In the genomic region with DNA sequence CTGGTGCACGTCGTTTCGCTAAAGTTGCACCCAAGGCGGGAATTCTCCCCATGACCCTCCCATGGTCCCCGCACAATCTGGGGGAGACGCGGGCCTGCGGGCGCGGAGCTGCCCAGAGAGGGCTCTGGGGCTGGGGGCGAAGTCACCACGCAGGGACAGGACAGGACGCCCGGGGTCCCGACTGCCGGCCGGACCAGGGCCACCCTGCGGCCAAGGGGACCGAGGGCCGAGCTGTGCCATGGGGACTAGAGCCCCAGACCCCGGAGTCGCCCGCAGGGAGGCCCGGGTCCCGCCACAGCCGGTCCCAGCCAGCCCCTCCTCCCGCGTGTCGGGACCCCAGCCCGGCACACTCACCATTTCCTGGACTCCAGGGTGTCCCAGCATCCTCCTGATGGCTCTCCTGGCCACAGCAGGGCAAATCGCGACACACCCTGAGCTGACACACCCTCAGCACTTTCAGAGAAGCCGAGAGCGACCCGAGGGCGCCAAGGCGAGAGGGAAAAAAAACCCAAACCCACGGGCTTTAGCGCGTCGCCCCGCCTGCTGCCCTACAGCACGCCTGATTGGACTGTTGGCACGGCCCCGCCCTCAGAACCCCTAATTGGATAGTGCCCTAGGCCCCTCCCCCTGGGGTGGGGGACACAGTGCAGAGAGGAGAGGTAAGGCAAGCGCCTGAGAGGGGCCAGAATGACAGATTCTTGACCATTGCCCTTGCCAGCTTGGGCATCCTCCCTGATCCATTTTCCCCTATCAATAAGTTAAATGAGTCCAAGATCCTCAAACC, we compare ENCODE assay signal across 19 cellular contexts. TPM values are rescaled to one million over a fixed set of nuclear protein-coding genes. Genes with fewer than 3 reads are reported as not detected.
A peak's percentile ranks its signal among the peaks of the same experiment; 100 is the strongest.
DNase-seq lines count a peak whose midpoint lies in the region; ATAC-seq, FAIRE-seq and TF ChIP-seq lines count a peak whose summit lies in the region.
"Had no signal": no experiment of that assay in that cellular context is flagged by ENCODE, and none has a peak within 500 bp of the region (broad histone marks: within the 10 kb centered on the region; RNA-seq: fewer than 3 reads in every experiment).

No MANE protein-coding gene starts in this region.

- H3K27ac Mint-ChIP-seq in WTC11 = no peak overlapping the region
- H3K27ac Mint-ChIP-seq in endothelial cell (ENCODE audit: unreplicated experiment) = no peak overlapping the region

- H3K9me3 ChIP-seq in BLaER1 = peaks cover 88% of the 10 kb centered on the region
- no peaks in the 10 kb centered on the region for H3K9me3 ChIP-seq in HepG2 (ENCODE audit: low read length)

- in situ Hi-C loops in HepG2 (cut with HindIII; ENCODE audit: extremely low pct_ligation_motif_present, low pct_unique_long_range_greater_than_20kb) = no loop called here

- H3K27me3 Mint-ChIP-seq in WTC11 (ENCODE audit: low read depth) (peaks cover 11% of the 10 kb centered on the region), endothelial cell (ENCODE audit: unreplicated experiment) (peaks cover 7% of the 10 kb centered on the region)
- H3K27me3 Mint-ChIP-seq: CD4-positive, CD25-positive, alpha-beta regulatory T cell had no signal

- peaks cover 24% of the 10 kb centered on the region for H3K36me3 Mint-ChIP-seq in WTC11
- H3K36me3 Mint-ChIP-seq in endothelial cell (ENCODE audit: low read depth, unreplicated experiment) = peaks cover 24% of the 10 kb centered on the region

- DNase-seq in WTC11 (ENCODE audit: low spot score) (no peak), iPS-NIHi11 (ENCODE audit: low spot score) (peak; percentile 6), HepG2 (ENCODE audit: low spot score) (no peak), NCI-H2196 (lab: John Stamatoyannopoulos, UW; ENCODE audit: unreplicated experiment) (no peak), HUDEP-2 (lab: John Stamatoyannopoulos, UW; ENCODE audit: unreplicated experiment in 76 of 76) (no peak), endothelial cell (ENCODE audit: low spot score) (no peak)
- DNase-seq: AML-193; Calu3; CD4-positive, CD25-positive, alpha-beta regulatory T cell; DMS153; DMS79 treated with DMSO at 0.1 percent for 48 hours; EL had no signal

- POLR2A ChIA-PET in WTC11 (lab: Charles Lee) = no interaction called here
- POLR2A ChIA-PET in HepG2 (lab: Yijun Ruan, JAX) = interaction anchor here (0.6 kb wide), 1 partner anchor 136 kb away, joined by 3 read pairs; no protein-coding TSS in a partner anchor

- H3K36me3 ChIP-seq in BLaER1 (peaks cover 31% of the 10 kb centered on the region), HepG2 (replicated peaks in 1 of 2; ENCODE audit: control insufficient read depth in 1 of 2, insufficient read depth in 2 of 2, low read length in 2 of 2) (no peaks in the 10 kb centered on the region; a peak in 1 of 5 replicates)

- H3K9me3 Mint-ChIP-seq in WTC11 (peaks cover 56% of the 10 kb centered on the region), endothelial cell (ENCODE audit: unreplicated experiment) (peaks cover 21% of the 10 kb centered on the region)

- H3K79me2 ChIP-seq in HepG2 (ENCODE audit: insufficient read depth, low read length) = no peaks in the 10 kb centered on the region

- intact Hi-C loops in HepG2 (cut with micrococcal nuclease; ENCODE audit: unreplicated experiment) = no loop called here

- WGBS in HepG2 (ENCODE audit: low lambda C conversion rate) = 91% methylated on average over 21 of the region's 46 CpGs

- TF ChIP-seq POLR2A in HepG2 (IDR thresholded peaks at IDR 0.05; ENCODE audit: insufficient read depth in 1 of 2, low read depth in 2 of 2, low read length in 2 of 2) = no peak

- TF ChIP-seq EP300 in HepG2 (IDR thresholded peaks at IDR 0.05; ENCODE audit: low read depth in 2 of 2, low read length in 2 of 2) (no peak), HepG2 (CRISPR knock-in tag; IDR thresholded peaks at IDR 0.05; ENCODE audit: borderline replicate concordance) (no peak)

- no peak overlapping the region for H2AFZ ChIP-seq in HepG2 (ENCODE audit: low read length)

- H3K4me3 Mint-ChIP-seq in WTC11 (no peak overlapping the region), endothelial cell (ENCODE audit: unreplicated experiment) (no peak overlapping the region)
- H3K4me3 Mint-ChIP-seq: CD4-positive, CD25-positive, alpha-beta regulatory T cell had no signal

- H3K27me3 ChIP-seq in BLaER1 = no peaks in the 10 kb centered on the region
- no peaks in the 10 kb centered on the region for H3K27me3 ChIP-seq in HepG2 (ENCODE audit: control insufficient read depth in 1 of 2, insufficient read depth in 2 of 2, low read length in 2 of 2)
- H3K27me3 ChIP-seq: BLaER1 treated with 17β-estradiol and CSF1 and Interleukin-3, amounts not matched to agents 10 nM and 100 nM had no signal

- H3K4me2 ChIP-seq in BLaER1 = no peak overlapping the region
- H3K4me2 ChIP-seq in HepG2 (ENCODE audit: low read depth, low read length) = no peak overlapping the region
- H3K4me2 ChIP-seq: BLaER1 treated with 17β-estradiol and CSF1 and Interleukin-3, amounts not matched to agents 10 nM and 100 nM had no signal

- no peak overlapping the region for H3K9ac ChIP-seq in BLaER1
- H3K9ac ChIP-seq in HepG2 (ENCODE audit: insufficient read depth, low read depth, low read length) = no peak overlapping the region
- H3K9ac ChIP-seq: BLaER1 treated with 17β-estradiol and CSF1 and Interleukin-3, amounts not matched to agents 10 nM and 100 nM had no signal

- FAIRE-seq in HepG2 (lab: Jason Lieb, UNC) = no peak
- FAIRE-seq: G401.6, GM12891 had no signal

- H3K4me3 ChIP-seq in BLaER1 (0 out of 2 replicates have a peak overlapping the region, but pooled peaks have one; percentile 25), HepG2 (replicated peaks in 1 of 3; ENCODE audit: insufficient read depth in 1 of 3, low read depth in 2 of 3, low read length in 3 of 3) (no peak overlapping the region)

- H3K27ac ChIP-seq in BLaER1 = no peak overlapping the region
- H3K27ac ChIP-seq in HepG2 (ENCODE audit: extremely low read length, insufficient read depth, low read length) = no peak overlapping the region
- H3K27ac ChIP-seq: 22Rv1; BLaER1 treated with 17β-estradiol and CSF1 and Interleukin-3, amounts not matched to agents 10 nM and 100 nM had no signal

- no peak for TF ChIP-seq CTCF in WTC11 (IDR thresholded peaks at IDR 0.05)
- TF ChIP-seq CTCF in HepG2 (CRISPR knock-in tag; IDR thresholded peaks at IDR 0.05) = no peak
- TF ChIP-seq CTCF in endothelial cell (IDR thresholded peaks at IDR 0.05; ENCODE audit: unreplicated experiment) = no peak

- CTCF ChIA-PET in WTC11 (lab: Charles Lee) (no interaction called here), HepG2 (lab: Yijun Ruan, JAX; ENCODE audit: low intra/inter-chr PET ratio, low total read pairs) (no interaction called here)

- TF ChIP-seq RAD21 in HepG2 (CRISPR knock-in tag; IDR thresholded peaks at IDR 0.05) = no peak

- peaks cover 6% of the 10 kb centered on the region for H3K4me1 ChIP-seq in BLaER1
- H3K4me1 ChIP-seq in HepG2 (ENCODE audit: insufficient read depth, low read length) = no peaks in the 10 kb centered on the region

- H4K20me1 ChIP-seq in BLaER1 (no peaks in the 10 kb centered on the region), HepG2 (ENCODE audit: insufficient read depth, low read length) (no peaks in the 10 kb centered on the region)
- H4K20me1 ChIP-seq: BLaER1 treated with 17β-estradiol and CSF1 and Interleukin-3, amounts not matched to agents 10 nM and 100 nM had no signal

- H3K4me1 Mint-ChIP-seq in WTC11 (no peaks in the 10 kb centered on the region), endothelial cell (ENCODE audit: unreplicated experiment) (no peaks in the 10 kb centered on the region)
- H3K4me1 Mint-ChIP-seq: CD4-positive, CD25-positive, alpha-beta regulatory T cell had no signal

- BruUV-seq in HepG2 (replicated peaks; lab: Mats Ljungman, UMichigan) = no TSS peak

- ATAC-seq in WTC11 (peak; percentile 51; the same call in 1 of the 2 replicates), HepG2 (peak; percentile 30), HG02852 (IDR thresholded peaks at IDR 0.05; ENCODE audit: unreplicated experiment) (no peak)
- ATAC-seq: HCT116 had no signal

TF ChIP-seq in WTC11, 78 proteins besides CTCF, POLR2A, EP300 and RAD21:
- TF ChIP-seq SP1 (CRISPR knock-in tag; conservative IDR thresholded peaks at IDR 0.05) (no peak), ESRRA (CRISPR knock-in tag; IDR thresholded peaks at IDR 0.05; ENCODE audit: borderline replicate concordance) (no peak)

TF ChIP-seq in HepG2, 621 proteins besides CTCF, POLR2A, EP300 and RAD21:
- TF ChIP-seq AGO2 (optimal IDR thresholded peaks at IDR 0.05; ENCODE audit: low read depth, low read length) = peak; percentile 84
- no peak for TF ChIP-seq FIP1L1 (IDR thresholded peaks at IDR 0.05; ENCODE audit: borderline replicate concordance, insufficient read depth, low read depth, low read length)

RNA-seq across cellular contexts. Expression of a gene that starts 28.6 kb away (rescaled TPM):
- total RNA-seq in WTC11 (2021) (4.8 to 7.6 TPM (median 6.4 TPM) in 3 replicates), HepG2 (2016; rRNA removed; fragmentation: Illumina TruSeq; extraction: Trizol) (15.7 and 16.6 TPM in 2 replicates), endothelial cell (ENCODE audit: unreplicated experiment) (7.0 TPM)
- total RNA-seq in HepG2 (2016; cell fraction: cytosol; rRNA removed; fragmentation: Illumina TruSeq; extraction: Trizol; ENCODE audit: low read depth) = 2.9 and 5.0 TPM in 2 replicates
- total RNA-seq in HepG2 (2016; cell fraction: insoluble cytoplasmic fraction; rRNA removed; fragmentation: Illumina TruSeq; extraction: Trizol) = 16.5 and 17.8 TPM in 2 replicates
- 7.2 and 9.3 TPM in 2 replicates for total RNA-seq in HepG2 (2016; cell fraction: membrane; rRNA removed; fragmentation: Illumina TruSeq; extraction: Trizol)
- total RNA-seq in HepG2 (2016; cell fraction: nucleus; rRNA removed; fragmentation: Illumina TruSeq; extraction: Trizol) = 16.5 and 22.5 TPM in 2 replicates
- polyA plus RNA-seq in HepG2 (2011; rRNA removed) = 6.6 and 6.9 TPM in 2 replicates
- 2.4 and 3.2 TPM in 2 replicates for polyA plus RNA-seq in HepG2 (2011; cell fraction: cytosol; rRNA removed)
- polyA plus RNA-seq in HepG2 (2011; cell fraction: nucleus; rRNA removed) = 9.0 and 10.3 TPM in 2 replicates
- 5.8 and 6.8 TPM in 2 replicates for polyA plus RNA-seq in HepG2 (2012)
- 0.80 and 0.85 TPM in 2 replicates for polyA plus RNA-seq in HepG2 (2016; cell fraction: cytosol; fragmentation: Illumina TruSeq; extraction: Trizol; ENCODE audit: low read depth)
- polyA plus RNA-seq in HepG2 (2016; cell fraction: insoluble cytoplasmic fraction; fragmentation: Illumina TruSeq; extraction: Trizol; ENCODE audit: low read depth) = 9.5 and 10.5 TPM in 2 replicates
- 2.0 and 2.4 TPM in 2 replicates for polyA plus RNA-seq in HepG2 (2016; cell fraction: membrane; fragmentation: Illumina TruSeq; extraction: Trizol; ENCODE audit: low read depth)
- polyA plus RNA-seq in HepG2 (2016; cell fraction: nucleus; fragmentation: Illumina TruSeq; extraction: Trizol; ENCODE audit: insufficient read depth, low read depth) = 49.9 and 53.3 TPM in 2 replicates
- polyA minus RNA-seq in HepG2 (2011; rRNA and poly(A)+ RNA removed; ENCODE audit: low replicate concordance) = 2.9 and 3.8 TPM in 2 replicates
- polyA minus RNA-seq in HepG2 (2011; cell fraction: cytosol; rRNA and poly(A)+ RNA removed) = 3.9 and 4.5 TPM in 2 replicates
- 16.4 and 18.2 TPM in 2 replicates for polyA minus RNA-seq in HepG2 (2011; cell fraction: nucleus; rRNA and poly(A)+ RNA removed)
